ENCODE assay signal across 9 cellular contexts in the genomic region with DNA sequence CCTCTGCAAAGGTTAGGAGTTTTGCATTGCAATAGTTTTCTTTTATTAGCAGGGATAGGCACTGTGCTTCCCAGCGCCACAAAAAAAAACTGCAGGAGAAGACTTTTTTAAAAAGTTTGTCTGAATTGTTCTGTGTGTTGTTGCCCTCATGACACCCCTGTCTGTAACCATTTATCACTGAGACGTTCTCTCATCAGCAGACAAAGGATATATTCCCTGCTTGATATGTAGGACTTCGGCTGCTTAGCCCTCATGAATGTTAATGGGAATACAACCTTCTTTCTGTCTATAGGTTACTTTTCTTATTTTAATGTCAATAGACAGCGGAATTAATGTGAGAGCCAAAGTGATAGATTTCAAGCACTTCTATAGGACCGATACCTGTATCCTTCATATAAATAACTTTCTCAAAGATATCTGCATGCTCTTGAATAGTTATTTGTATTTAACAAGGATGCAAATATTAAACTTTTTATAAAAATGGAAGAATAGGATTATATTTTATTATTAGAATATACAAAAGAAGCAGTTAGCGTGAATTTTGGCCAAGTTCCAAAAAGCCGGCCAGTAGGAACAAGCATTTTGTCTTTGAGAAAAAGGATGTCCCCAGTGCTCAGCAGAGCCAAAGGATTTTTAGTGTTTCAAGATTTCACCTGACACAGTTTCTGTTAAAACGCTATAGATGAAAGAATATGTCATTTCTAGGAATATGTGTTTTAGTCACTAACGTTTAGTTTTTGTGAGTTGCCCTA. TPM values are rescaled to one million over a fixed set of nuclear protein-coding genes. Genes with fewer than 3 reads are reported as not detected.
DNase-seq lines count a peak whose midpoint lies in the region; ATAC-seq and TF ChIP-seq lines count a peak whose summit lies in the region.
"Had no signal": no experiment of that assay in that cellular context is flagged by ENCODE, and none has a peak within 500 bp of the region (broad histone marks: within the 10 kb centered on the region; RNA-seq: fewer than 3 reads in every experiment).

No MANE protein-coding gene starts in this region.

- TF ChIP-seq POLR2A in breast epithelium (IDR thresholded peaks at IDR 0.05) (no peak), upper lobe of left lung (IDR thresholded peaks at IDR 0.05) (no peak)

- H3K36me3 Mint-ChIP-seq in CD4-positive, alpha-beta memory T cell: peaks cover 4 to 15% of the 10 kb centered on the region in 2 donors
- no peaks in the 10 kb centered on the region for H3K36me3 Mint-ChIP-seq in neural crest cell (ENCODE audit: low read depth)

- CTCF ChIA-PET in CD4-positive, alpha-beta memory T cell (lab: Charles Lee; ENCODE audit: partially characterized antibody): interaction anchor here (0.6 to 3.8 kb wide), 20 partner anchors 10 to 1801 kb away, joined by 3 to 89 read pairs (median 4); partner anchors contain the start of genes CETN3, MBLAC2 and POLR3G

- ATAC-seq in upper lobe of left lung (ENCODE audit: low FRiP score in 2 of 2): no peak

- H3K9me3 ChIP-seq in CD4-positive, alpha-beta memory T cell (ENCODE audit: control insufficient read depth in 1 of 2, low read length in 2 of 2): no peaks in the 10 kb centered on the region
- no peaks in the 10 kb centered on the region for H3K9me3 ChIP-seq in Karpas-422 (ENCODE audit: low read length)
- no peaks in the 10 kb centered on the region for H3K9me3 ChIP-seq in breast epithelium
- H3K9me3 ChIP-seq in upper lobe of left lung: no peaks in the 10 kb centered on the region
- no peaks in the 10 kb centered on the region for H3K9me3 ChIP-seq in effector memory CD4-positive, alpha-beta T cell (ENCODE audit: control insufficient read depth, low read length)

- intact Hi-C loops in CD4-positive, alpha-beta memory T cell (cut with micrococcal nuclease): loop anchor here (1.0 kb wide), 1 partner anchor 92 kb away; no protein-coding TSS in a partner anchor
- intact Hi-C loops in breast epithelium (cut with DNase I; ENCODE audit: low total_unique reads): no loop called here

- no peak for TF ChIP-seq CTCF in breast epithelium (IDR thresholded peaks at IDR 0.05)
- no peak for TF ChIP-seq CTCF in neural crest cell (conservative IDR thresholded peaks at IDR 0.05)
- TF ChIP-seq CTCF in upper lobe of left lung (IDR thresholded peaks at IDR 0.05): no peak

- no peak for TF ChIP-seq EP300 in upper lobe of left lung (IDR thresholded peaks at IDR 0.05)

- POLR2A ChIA-PET in CD4-positive, alpha-beta memory T cell (lab: Charles Lee; ENCODE audit: partially characterized antibody): interaction anchor here (1.9 to 3.4 kb wide), 4 partner anchors 56 to 852 kb away, joined by 8 to 50 read pairs (median 26); partner anchors contain the start of genes ARRDC3, CETN3, MBLAC2 and POLR3G

- H3K4me3 Mint-ChIP-seq in CD4-positive, alpha-beta memory T cell: peak overlapping the region in 4 of 8 donors; percentile 33 to 99 (median 99)
- H3K4me3 Mint-ChIP-seq in neural crest cell: peak overlapping the region; percentile 99

- H3K4me1 Mint-ChIP-seq in CD4-positive, alpha-beta memory T cell: peaks cover 22 to 38% (median 29%) of the 10 kb centered on the region in 4 donors
- H3K4me1 Mint-ChIP-seq in neural crest cell: peaks cover 47% of the 10 kb centered on the region

- no peak overlapping the region for H3K27ac ChIP-seq in CD4-positive, alpha-beta memory T cell (ENCODE audit: low read depth, low read length)
- no peak overlapping the region for H3K27ac ChIP-seq in Karpas-422 (ENCODE audit: low read length)
- H3K27ac ChIP-seq in breast epithelium: no peak overlapping the region
- peak overlapping the region in 1 of 4 donors; percentile 95 for H3K27ac ChIP-seq in upper lobe of left lung
- H3K27ac ChIP-seq in effector memory CD4-positive, alpha-beta T cell (ENCODE audit: insufficient read depth, low read length, poor library complexity, severe bottlenecking): no peak overlapping the region

- 0 out of 2 replicates have a peak overlapping the region, but pooled peaks have one; percentile 97 for H2AFZ ChIP-seq in Karpas-422 (ENCODE audit: low read length)

- H3K9me3 Mint-ChIP-seq in CD4-positive, alpha-beta memory T cell: peaks cover 0 to 3% (median 0%) of the 10 kb centered on the region in 8 donors
- no peaks in the 10 kb centered on the region for H3K9me3 Mint-ChIP-seq in neural crest cell
- H3K9me3 Mint-ChIP-seq: dendritic cell treated with granulocyte-macrophage colony-stimulating factor and Interleukin-4, amounts not matched to agents 40 ng/mL and 50 ng/mL, for 4 days had no signal

- H3K4me1 ChIP-seq in CD4-positive, alpha-beta memory T cell (ENCODE audit: insufficient read depth, low read length): peaks cover 35% of the 10 kb centered on the region
- H3K4me1 ChIP-seq in Karpas-422 (ENCODE audit: low read length) (peaks cover 32% of the 10 kb centered on the region), breast epithelium (no peaks in the 10 kb centered on the region), upper lobe of left lung (peaks cover 15 to 31% (median 22%) of the 10 kb centered on the region in 4 donors)
- H3K4me1 ChIP-seq in effector memory CD4-positive, alpha-beta T cell (ENCODE audit: control insufficient read depth, insufficient read depth, low read length, poor library complexity, severe bottlenecking): peaks cover 5% of the 10 kb centered on the region

- H3K27ac Mint-ChIP-seq in CD4-positive, alpha-beta memory T cell: peak overlapping the region in 5 of 7 donors; percentile 17 to 99 (median 98)
- H3K27ac Mint-ChIP-seq in neural crest cell (ENCODE audit: unreplicated experiment): no peak overlapping the region

- 45 to 59% methylated on average over 9 of the region's 9 CpGs for WGBS in upper lobe of left lung, 2 donors

- DNase-seq in CD4-positive, alpha-beta memory T cell: no peak
- DNase-seq in Karpas-422 (no peak), breast epithelium (ENCODE audit: low spot score in 2 of 2) (no peak), neural crest cell (ENCODE audit: low read depth, low spot score) (no peak), MV-4-11 (lab: John Stamatoyannopoulos, UW) (no peak), upper lobe of left lung (no peak), hepatic stellate cell (ENCODE audit: low spot score) (no peak)
- no peak for DNase-seq in effector memory CD4-positive, alpha-beta T cell

- no peak overlapping the region for H3K4me3 ChIP-seq in CD4-positive, alpha-beta memory T cell (ENCODE audit: low read length in 2 of 2)
- H3K4me3 ChIP-seq in Karpas-422 (ENCODE audit: low read length): peak overlapping the region; percentile 92; the same call in 1 of the 2 replicates
- peak overlapping the region in 2 of 3 donors; percentile 77 to 94 for H3K4me3 ChIP-seq in breast epithelium
- peak overlapping the region in 2 of 4 donors; percentile 84 to 90 for H3K4me3 ChIP-seq in upper lobe of left lung
- no peak overlapping the region for H3K4me3 ChIP-seq in effector memory CD4-positive, alpha-beta T cell (ENCODE audit: insufficient read depth, low read depth, low read length, poor library complexity, severe bottlenecking)

- peaks cover 34% of the 10 kb centered on the region for H3K79me2 ChIP-seq in Karpas-422 (ENCODE audit: low read length)

- peak overlapping the region; percentile 71 for H3K9ac ChIP-seq in Karpas-422 (ENCODE audit: low read length)

- no peaks in the 10 kb centered on the region for H3K27me3 ChIP-seq in CD4-positive, alpha-beta memory T cell (ENCODE audit: insufficient read depth, low read length)
- no peaks in the 10 kb centered on the region for H3K27me3 ChIP-seq in Karpas-422 (ENCODE audit: low read length)
- no peaks in the 10 kb centered on the region for H3K27me3 ChIP-seq in breast epithelium
- no peaks in the 10 kb centered on the region for H3K27me3 ChIP-seq in upper lobe of left lung
- no peaks in the 10 kb centered on the region for H3K27me3 ChIP-seq in effector memory CD4-positive, alpha-beta T cell (replicated peaks; ENCODE audit: control insufficient read depth, insufficient read depth, low read length, poor library complexity, severe bottlenecking)

- no peaks in the 10 kb centered on the region for H4K20me1 ChIP-seq in Karpas-422 (ENCODE audit: insufficient read depth, low read depth, low read length)

- H3K27me3 Mint-ChIP-seq in CD4-positive, alpha-beta memory T cell: peaks cover 18% of the 10 kb centered on the region in 2 donors
- H3K27me3 Mint-ChIP-seq in neural crest cell (ENCODE audit: low read depth): peaks cover 20% of the 10 kb centered on the region

- H3K36me3 ChIP-seq in CD4-positive, alpha-beta memory T cell (ENCODE audit: insufficient read depth, low read length): no peaks in the 10 kb centered on the region
- no peaks in the 10 kb centered on the region for H3K36me3 ChIP-seq in Karpas-422 (ENCODE audit: insufficient read depth, low read length)
- no peaks in the 10 kb centered on the region for H3K36me3 ChIP-seq in breast epithelium
- H3K36me3 ChIP-seq in upper lobe of left lung: no peaks in the 10 kb centered on the region
- H3K36me3 ChIP-seq in effector memory CD4-positive, alpha-beta T cell (ENCODE audit: control insufficient read depth, insufficient read depth, low read length): no peaks in the 10 kb centered on the region

- H3K4me2 ChIP-seq in Karpas-422 (ENCODE audit: low read depth, low read length, poor library complexity, severe bottlenecking): peak overlapping the region; percentile 85

- no peaks in the 10 kb centered on the region for H3K9me2 ChIP-seq in Karpas-422 (replicated peaks; ENCODE audit: insufficient read depth, low read length)

RNA-seq across cellular contexts. Expression of gene LYSMD3, which starts 1.5 kb away (rescaled TPM):
- total RNA-seq in CD4-positive, alpha-beta memory T cell: 10 to 100 TPM; 30.1 to 30.9 TPM
- 10 to 100 TPM; 11.7 to 14.7 TPM for polyA plus RNA-seq in CD4-positive, alpha-beta memory T cell
- 5.2 and 18.5 TPM in 2 replicates for total RNA-seq in Karpas-422 (2014; rRNA removed; shearing (Covaris generic); ENCODE audit: low replicate concordance)
- 10 to 100 TPM; 11.5 to 19.3 (median 15.7) TPM for total RNA-seq in breast epithelium
- 12.0 and 12.1 TPM in 2 replicates for total RNA-seq in neural crest cell
- total RNA-seq in upper lobe of left lung: 10 to 100 TPM in 4 of 6 donors, 1 to 10 TPM in 2; 4.2 to 37.5 (median 18.9) TPM

RNA-seq across cellular contexts. Expression of gene ADGRV1, which starts 27.7 kb away (rescaled TPM):
- total RNA-seq in CD4-positive, alpha-beta memory T cell: under 1 TPM; 0.09 to 0.22 TPM
- not detected for polyA plus RNA-seq in CD4-positive, alpha-beta memory T cell
- 0.04 TPM in 1 of 2 replicates, not detected in the other for total RNA-seq in Karpas-422 (2014; rRNA removed; shearing (Covaris generic); ENCODE audit: low replicate concordance)
- total RNA-seq in breast epithelium: 10 to 100 TPM in 2 of 3 donors, under 1 TPM in 1; 0.32 to 85.2 (median 55.3) TPM
- 43.4 and 45.0 TPM in 2 replicates for total RNA-seq in neural crest cell
- total RNA-seq in upper lobe of left lung: 100 to 1,000 TPM in 2 of 6 donors, 10 to 100 TPM in 4; 22.3 to 129 (median 60.4) TPM

RNA-seq across cellular contexts. Expression of gene POLR3G, which starts 56.2 kb away (rescaled TPM):
- total RNA-seq in CD4-positive, alpha-beta memory T cell: 1 to 10 TPM; 1.2 to 1.5 TPM
- 1 to 10 TPM; 1.4 to 2.2 TPM for polyA plus RNA-seq in CD4-positive, alpha-beta memory T cell
- total RNA-seq in Karpas-422 (2014; rRNA removed; shearing (Covaris generic); ENCODE audit: low replicate concordance): 32.9 and 62.5 TPM in 2 replicates
- total RNA-seq in breast epithelium (1 to 10 TPM; 2.0 to 4.8 (median 2.4) TPM), neural crest cell (10.6 and 12.1 TPM in 2 replicates), upper lobe of left lung (1 to 10 TPM in 4 of 6 donors, under 1 TPM in 1, not detected in 1; 0.33 to 2.5 (median 1.9) TPM)

RNA-seq across cellular contexts. Expression of gene MBLAC2, which starts 56.3 kb away (rescaled TPM):
- total RNA-seq in CD4-positive, alpha-beta memory T cell: 10 to 100 TPM; 14.7 to 16.1 TPM
- 1 to 10 TPM; 1.9 to 4.9 TPM for polyA plus RNA-seq in CD4-positive, alpha-beta memory T cell
- 8.3 and 18.0 TPM in 2 replicates for total RNA-seq in Karpas-422 (2014; rRNA removed; shearing (Covaris generic); ENCODE audit: low replicate concordance)
- total RNA-seq in breast epithelium: 1 to 10 TPM; 4.5 to 10.0 (median 5.2) TPM
- 6.6 and 7.3 TPM in 2 replicates for total RNA-seq in neural crest cell
- total RNA-seq in upper lobe of left lung: 1 to 10 TPM; 1.8 to 6.6 (median 5.0) TPM

Comparison
In these comparisons a context has a peak if more than half of its experiments do, and no peak if none do; other contexts are left out.
1. H3K4me3 ChIP-seq: peak in Karpas-422 (single experiment) and breast epithelium (2 of 3); none in CD4-positive, alpha-beta memory T cell (0 of 2) and effector memory CD4-positive, alpha-beta T cell (single experiment).